ENCODE assay signal across 21 cellular contexts in the genomic region with DNA sequence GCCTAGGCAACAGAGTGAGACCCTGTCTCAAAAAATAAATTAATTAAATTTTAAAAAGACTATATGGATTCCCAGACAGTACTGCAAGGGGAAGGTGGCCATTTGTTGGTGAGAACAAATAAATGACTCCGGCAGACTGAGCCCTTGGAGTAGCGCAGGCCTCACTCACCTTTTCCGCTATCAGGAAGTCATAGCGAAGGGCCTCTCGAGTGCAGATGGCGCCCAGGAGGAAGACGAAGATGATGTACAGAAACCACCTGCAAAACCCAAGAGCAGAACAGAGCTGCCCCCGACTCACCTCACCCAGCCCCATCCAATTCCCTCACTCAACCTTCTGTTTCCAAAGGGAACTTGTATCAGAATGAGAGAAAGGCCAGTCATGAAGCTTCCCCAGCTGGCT.
A peak's percentile ranks its signal among the peaks of the same experiment; 100 is the strongest.
DNase-seq lines count a peak whose midpoint lies in the region; ATAC-seq, FAIRE-seq and TF ChIP-seq lines count a peak whose summit lies in the region.
"Had no signal": no experiment of that assay in that cellular context is flagged by ENCODE, and none has a peak within 500 bp of the region (broad histone marks: within the 10 kb centered on the region; RNA-seq: fewer than 3 reads in every experiment).

No MANE protein-coding gene starts in this region.

- H3K4me1 ChIP-seq in mesenchymal stem cell (ENCODE audit: control insufficient read depth, insufficient read depth, low read depth, low read length) (peaks cover 22% of the 10 kb centered on the region), PC-3 (ENCODE audit: insufficient read depth, low read length) (peaks cover 11% of the 10 kb centered on the region)

- no peak for ATAC-seq in stimulated activated memory B cell treated with anti-CD40 and anti-IgM and Interleukin-4, amounts not matched to agents 10 μg/mL and 1 μg/mL and 100 μg/mL, for 72 hours
- no peak for ATAC-seq in PC-3
- no peak for ATAC-seq in GM19395 (IDR thresholded peaks at IDR 0.05; ENCODE audit: unreplicated experiment)

- H3K36me3 ChIP-seq in mesenchymal stem cell (ENCODE audit: control insufficient read depth in 1 of 2, insufficient read depth in 2 of 2, low read depth in 1 of 2, low read length in 2 of 2) (no peaks in the 10 kb centered on the region), PC-3 (ENCODE audit: low read depth, low read length) (no peaks in the 10 kb centered on the region)

- H3K4ac ChIP-seq in mesenchymal stem cell (ENCODE audit: low read depth in 1 of 2, low read length in 2 of 2) = no peak overlapping the region

- H3K4me3 ChIP-seq in mesenchymal stem cell (ENCODE audit: insufficient read depth in 1 of 2, low read depth in 1 of 2, low read length in 2 of 2) (no peak overlapping the region), PC-3 (ENCODE audit: low read length) (no peak overlapping the region)
- H3K4me3 ChIP-seq: GM23248 had no signal

- peak overlapping the region in 1 of 2 experiments; percentile 82 for H3K18ac ChIP-seq in mesenchymal stem cell (ENCODE audit: low read depth in 1 of 2, low read length in 2 of 2)

- peaks cover 8% of the 10 kb centered on the region for H3K27me3 Mint-ChIP-seq in activated T-cell treated with anti-CD3 and anti-CD28 coated beads, Interleukin-2, amount 50 U/mL, for 24 hours
- peaks cover 17% of the 10 kb centered on the region for H3K27me3 Mint-ChIP-seq in activated T-helper 2 cell treated with anti-CD3 and anti-CD28 coated beads, Interferon-gamma antibody, Interleukin-2, Interleukin-4, amounts not matched to agents 10 μg/mL and 5 μg/mL and 100 μg/mL, durations not matched to agents 14 hours and 24 hours and 36 hours (ENCODE audit: low read depth)
- H3K27me3 Mint-ChIP-seq in stimulated activated memory B cell treated with anti-CD40 and anti-IgM and Interleukin-4, amounts not matched to agents 10 μg/mL and 1 μg/mL and 100 μg/mL, for 72 hours = no peaks in the 10 kb centered on the region
- H3K27me3 Mint-ChIP-seq: CD4-positive, alpha-beta memory T cell had no signal

- H2BK15ac ChIP-seq in mesenchymal stem cell (ENCODE audit: low read depth, poor library complexity, severe bottlenecking) = peak overlapping the region; percentile 33

- no peaks in the 10 kb centered on the region for H3K9me3 ChIP-seq in mesenchymal stem cell (ENCODE audit: control insufficient read depth, low read length)
- H3K9me3 ChIP-seq in PC-3 (ENCODE audit: low read length) = no peaks in the 10 kb centered on the region

- H3F3A ChIP-seq in PC-3 (ENCODE audit: low read length, unreplicated experiment) = no peaks in the 10 kb centered on the region

- no peak overlapping the region for H2BK12ac ChIP-seq in mesenchymal stem cell (ENCODE audit: low read length in 2 of 2)

- H3K4me2 ChIP-seq in mesenchymal stem cell (ENCODE audit: low read length, poor library complexity, severe bottlenecking) (no peak overlapping the region), PC-3 (ENCODE audit: low read length) (no peak overlapping the region)

- no peak overlapping the region for H3K14ac ChIP-seq in mesenchymal stem cell (ENCODE audit: low read length in 2 of 2)

- H3K4me1 Mint-ChIP-seq in activated T-cell treated with anti-CD3 and anti-CD28 coated beads, Interleukin-2, amount 50 U/mL, for 24 hours (ENCODE audit: low read depth) = peaks cover 51% of the 10 kb centered on the region
- peaks cover 50% of the 10 kb centered on the region for H3K4me1 Mint-ChIP-seq in activated T-helper 2 cell treated with anti-CD3 and anti-CD28 coated beads, Interferon-gamma antibody, Interleukin-2, Interleukin-4, amounts not matched to agents 10 μg/mL and 5 μg/mL and 100 μg/mL, durations not matched to agents 14 hours and 24 hours and 36 hours (ENCODE audit: low read depth)
- H3K4me1 Mint-ChIP-seq in stimulated activated memory B cell treated with anti-CD40 and anti-IgM and Interleukin-4, amounts not matched to agents 10 μg/mL and 1 μg/mL and 100 μg/mL, for 72 hours = peaks cover 62% of the 10 kb centered on the region

- no peak overlapping the region for H3K4me3 Mint-ChIP-seq in activated T-cell treated with anti-CD3 and anti-CD28 coated beads, Interleukin-2, amount 50 U/mL, for 24 hours
- no peak overlapping the region for H3K4me3 Mint-ChIP-seq in activated T-helper 2 cell treated with anti-CD3 and anti-CD28 coated beads, Interferon-gamma antibody, Interleukin-2, Interleukin-4, amounts not matched to agents 10 μg/mL and 5 μg/mL and 100 μg/mL, durations not matched to agents 14 hours and 24 hours and 36 hours (ENCODE audit: low read depth)
- H3K4me3 Mint-ChIP-seq in stimulated activated memory B cell treated with anti-CD40 and anti-IgM and Interleukin-4, amounts not matched to agents 10 μg/mL and 1 μg/mL and 100 μg/mL, for 72 hours = no peak overlapping the region

- peak overlapping the region; percentile 43 for H2AK5ac ChIP-seq in mesenchymal stem cell (ENCODE audit: low read length, severe bottlenecking)

- no peaks in the 10 kb centered on the region for H3K9me2 ChIP-seq in PC-3 (replicated peaks; ENCODE audit: low read length)

- H2AFZ ChIP-seq in mesenchymal stem cell (ENCODE audit: low read depth, low read length) (no peak overlapping the region), PC-3 (ENCODE audit: low read length) (no peak overlapping the region)

- WGBS in mesenchymal stem cell = 98% methylated on average over 8 of the region's 8 CpGs

- H3K36me3 Mint-ChIP-seq in activated T-cell treated with anti-CD3 and anti-CD28 coated beads, Interleukin-2, amount 50 U/mL, for 24 hours (ENCODE audit: low read depth) = no peaks in the 10 kb centered on the region
- H3K36me3 Mint-ChIP-seq in activated T-helper 2 cell treated with anti-CD3 and anti-CD28 coated beads, Interferon-gamma antibody, Interleukin-2, Interleukin-4, amounts not matched to agents 10 μg/mL and 5 μg/mL and 100 μg/mL, durations not matched to agents 14 hours and 24 hours and 36 hours (ENCODE audit: low read depth) = peaks cover 4% of the 10 kb centered on the region
- peaks cover 10% of the 10 kb centered on the region for H3K36me3 Mint-ChIP-seq in stimulated activated memory B cell treated with anti-CD40 and anti-IgM and Interleukin-4, amounts not matched to agents 10 μg/mL and 1 μg/mL and 100 μg/mL, for 72 hours
- H3K36me3 Mint-ChIP-seq: CD4-positive, alpha-beta memory T cell had no signal

- CTCF ChIA-PET in PC-3 (lab: Charles Lee) = no interaction called here

- no peaks in the 10 kb centered on the region for H3K79me2 ChIP-seq in PC-3 (ENCODE audit: low read length)

- H3K79me1 ChIP-seq in mesenchymal stem cell (replicated peaks; ENCODE audit: low read length, poor library complexity, severe bottlenecking) = no peaks in the 10 kb centered on the region

- no peak overlapping the region for H2BK5ac ChIP-seq in mesenchymal stem cell (ENCODE audit: low read depth, low read length, poor library complexity, severe bottlenecking)

- H3K27me3 ChIP-seq in mesenchymal stem cell (ENCODE audit: control insufficient read depth in 1 of 2, insufficient read depth in 1 of 2, low read length in 2 of 2) (no peaks in the 10 kb centered on the region), PC-3 (ENCODE audit: low read length) (no peaks in the 10 kb centered on the region)

- no peak overlapping the region for H3K27ac Mint-ChIP-seq in activated T-cell treated with anti-CD3 and anti-CD28 coated beads, Interleukin-2, amount 50 U/mL, for 24 hours
- peak overlapping the region; percentile 30 for H3K27ac Mint-ChIP-seq in activated T-helper 2 cell treated with anti-CD3 and anti-CD28 coated beads, Interferon-gamma antibody, Interleukin-2, Interleukin-4, amounts not matched to agents 10 μg/mL and 5 μg/mL and 100 μg/mL, durations not matched to agents 14 hours and 24 hours and 36 hours
- H3K27ac Mint-ChIP-seq in stimulated activated memory B cell treated with anti-CD40 and anti-IgM and Interleukin-4, amounts not matched to agents 10 μg/mL and 1 μg/mL and 100 μg/mL, for 72 hours = peak overlapping the region; percentile 22

- DNase-seq in activated T-cell treated with anti-CD3 and anti-CD28 coated beads, Interleukin-2, amount 50 U/mL, for 24 hours = peak; percentile 26
- no peak for DNase-seq in activated T-cell treated with anti-CD3 and anti-CD28 coated beads for 4 hours
- DNase-seq in activated T-helper 2 cell treated with anti-CD3 and anti-CD28 coated beads, Interferon-gamma antibody, Interleukin-2, Interleukin-4, amounts not matched to agents 10 μg/mL and 5 μg/mL and 100 μg/mL, durations not matched to agents 14 hours and 24 hours and 36 hours (ENCODE audit: low spot score) = no peak
- no peak for DNase-seq in mesenchymal stem cell
- DNase-seq in RCC 7860 (ENCODE audit: low spot score) = no peak
- no peak for DNase-seq in PC-3
- DNase-seq: CD4-positive, alpha-beta memory T cell; DND-41; GM23248; NCI-H1417 treated with DMSO at 0.1 percent for 48 hours; NCI-H2029; NCI-H2171 treated with DMSO at 0.1 percent for 48 hours; NCI-H446 treated with DMSO at 0.1 percent for 48 hours; NK-92 treated with Interleukin-12 subunit alpha and Interleukin-12 subunit beta, amount 100 ng/mL, for 24 hours; OCI-M1 had no signal

- POLR2A ChIA-PET in PC-3 (lab: Charles Lee; ENCODE audit: unreplicated experiment) = no interaction called here

- BruUV-seq in PC-3 (replicated peaks; lab: Mats Ljungman, UMichigan) = no TSS peak

- no peaks in the 10 kb centered on the region for H4K20me1 ChIP-seq in PC-3 (ENCODE audit: low read length)

- H2BK120ac ChIP-seq in mesenchymal stem cell (ENCODE audit: low read depth, low read length) = no peak overlapping the region

- peak overlapping the region; percentile 31 for H4K8ac ChIP-seq in mesenchymal stem cell (ENCODE audit: low read length)

- FAIRE-seq in RCC 7860 (lab: Jason Lieb, UNC) = no peak
- FAIRE-seq: D721Med, G401.6, GM18507 had no signal

- no peaks in the 10 kb centered on the region for H3K9me3 Mint-ChIP-seq in activated T-cell treated with anti-CD3 and anti-CD28 coated beads, Interleukin-2, amount 50 U/mL, for 24 hours
- no peaks in the 10 kb centered on the region for H3K9me3 Mint-ChIP-seq in activated T-helper 2 cell treated with anti-CD3 and anti-CD28 coated beads, Interferon-gamma antibody, Interleukin-2, Interleukin-4, amounts not matched to agents 10 μg/mL and 5 μg/mL and 100 μg/mL, durations not matched to agents 14 hours and 24 hours and 36 hours
- H3K9me3 Mint-ChIP-seq in stimulated activated memory B cell treated with anti-CD40 and anti-IgM and Interleukin-4, amounts not matched to agents 10 μg/mL and 1 μg/mL and 100 μg/mL, for 72 hours = peaks cover 7% of the 10 kb centered on the region

- no peak overlapping the region for H3K23ac ChIP-seq in mesenchymal stem cell (ENCODE audit: low read length in 2 of 2)

- H3K9ac ChIP-seq in mesenchymal stem cell (ENCODE audit: low read length) (no peak overlapping the region), PC-3 (ENCODE audit: low read length) (no peak overlapping the region)
- H3K9ac ChIP-seq: GM23248 had no signal

- intact Hi-C loops in activated T-helper 2 cell treated with anti-CD3 and anti-CD28 coated beads, Interferon-gamma antibody, Interleukin-2, Interleukin-4, amounts not matched to agents 10 μg/mL and 5 μg/mL and 100 μg/mL, durations not matched to agents 14 hours and 24 hours and 36 hours (cut with micrococcal nuclease) = no loop called here
- intact Hi-C loops in PC-3 (cut with micrococcal nuclease) = no loop called here

- H3K27ac ChIP-seq in mesenchymal stem cell (ENCODE audit: low read length, poor library complexity, severe bottlenecking) (no peak overlapping the region), PC-3 (ENCODE audit: low read length) (no peak overlapping the region)
- H3K27ac ChIP-seq: 22Rv1, GM23248 had no signal

- H4K91ac ChIP-seq in mesenchymal stem cell (ENCODE audit: low read length) = no peak overlapping the region

- TF ChIP-seq CTCF in PC-3 (conservative IDR thresholded peaks at IDR 0.05; ENCODE audit: low read depth, low read length) = no peak
